In the genomic region with DNA sequence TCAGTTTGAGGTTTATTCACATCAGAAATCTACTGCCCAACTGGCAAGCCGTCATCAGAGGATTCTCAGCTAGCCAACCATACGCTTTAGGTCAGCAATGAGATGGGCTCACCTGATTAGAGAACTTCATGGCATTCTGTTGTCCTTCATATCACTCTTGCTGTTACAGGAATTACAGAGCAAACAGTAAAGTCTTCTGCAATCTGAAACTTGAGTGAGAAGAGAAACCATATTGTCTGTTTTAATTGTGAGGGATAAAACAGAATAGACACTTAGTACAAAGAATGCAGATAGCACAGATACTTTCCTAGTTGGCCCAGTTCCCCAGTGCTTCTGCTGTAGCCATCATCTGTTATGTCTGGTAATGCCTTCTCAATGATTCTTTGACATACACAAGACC, we compare ENCODE assay signal across 26 cellular contexts.
"Had no signal": no experiment of that assay in that cellular context is flagged by ENCODE, and none has a peak within 500 bp of the region (broad histone marks: within the 10 kb centered on the region; RNA-seq: fewer than 3 reads in every experiment).

No MANE protein-coding gene starts in this region.

- H3K36me3 ChIP-seq: colonic mucosa, esophagus squamous epithelium, gastrocnemius medialis, heart right ventricle, left lung had no signal

- H3K4me1 ChIP-seq: colonic mucosa, esophagus squamous epithelium, gastrocnemius medialis, heart right ventricle, left lung had no signal

- H3K4me3 ChIP-seq: colonic mucosa, esophagus squamous epithelium, gastrocnemius medialis, heart right ventricle, left lung, lung had no signal

- H3K27ac ChIP-seq: colonic mucosa, epithelial cell of prostate, esophagus squamous epithelium, gastrocnemius medialis, heart right ventricle, left lung had no signal

- H3K9me3 ChIP-seq: colonic mucosa, esophagus squamous epithelium, gastrocnemius medialis, heart right ventricle, left lung had no signal

- DNase-seq: colonic mucosa; cortex of kidney; effector CD8-positive, alpha-beta T cell; effector memory CD8-positive, alpha-beta T cell; endodermal cell; erythroblast; esophagus squamous epithelium; foreskin fibroblast; foreskin melanocyte; gastrocnemius medialis; glutamatergic neuron; head of caudate nucleus; heart right ventricle; hippocampal formation; left cardiac atrium; left lung; left ventricle myocardium superior; mammary epithelial cell; mesendoderm; midbrain had no signal

- ATAC-seq: effector memory CD8-positive, alpha-beta T cell; esophagus mucosa; gastrocnemius medialis; heart right ventricle; left cardiac atrium; left ventricle myocardium superior had no signal

- FAIRE-seq: endometrium, islet of Langerhans, keratinocyte had no signal

- H3K27me3 ChIP-seq: colonic mucosa, esophagus squamous epithelium, gastrocnemius medialis, heart right ventricle, left lung had no signal
